19 cellular contexts compared by ENCODE assay signal in the genomic region with DNA sequence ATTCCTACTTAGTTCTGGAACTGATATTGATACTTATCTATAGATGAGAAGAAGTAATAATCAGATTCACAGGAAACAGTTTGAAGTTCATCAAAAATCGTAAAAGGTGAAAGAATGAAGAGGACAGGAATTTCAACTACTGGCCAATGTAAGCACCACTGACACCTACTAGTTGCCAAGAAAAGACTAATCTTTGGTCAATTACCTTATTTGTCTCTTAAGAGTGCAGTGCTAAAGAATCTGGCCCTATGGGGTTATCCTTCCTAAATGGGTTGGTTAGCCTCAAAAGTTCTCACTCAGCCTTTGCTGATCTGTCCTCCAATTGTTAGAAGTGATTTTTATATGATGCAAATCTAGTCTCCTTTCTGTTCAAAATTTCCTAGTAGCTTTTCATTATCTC. TPM values are rescaled to one million over a fixed set of nuclear protein-coding genes. Genes with fewer than 3 reads are reported as not detected.
DNase-seq lines count a peak whose midpoint lies in the region; ATAC-seq, FAIRE-seq and TF ChIP-seq lines count a peak whose summit lies in the region.
"Had no signal": no experiment of that assay in that cellular context is flagged by ENCODE, and none has a peak within 500 bp of the region (broad histone marks: within the 10 kb centered on the region; RNA-seq: fewer than 3 reads in every experiment).

No MANE protein-coding gene starts in this region.

- no peaks in the 10 kb centered on the region for H3K9me3 Mint-ChIP-seq in activated T-cell treated with anti-CD3 and anti-CD28 coated beads, Interleukin-2, amount 50 U/mL, for 72 hours
- H3K9me3 Mint-ChIP-seq: CD14-positive monocyte had no signal

- peaks cover 4 to 38% of the 10 kb centered on the region in 2 donors for H3K36me3 Mint-ChIP-seq in activated T-cell treated with anti-CD3 and anti-CD28 coated beads, Interleukin-2, amount 50 U/mL, for 72 hours (ENCODE audit: insufficient read depth in 2 of 2)

- H3K27ac ChIP-seq in neutrophil, result peak overlapping the region; percentile 33
- H3K27ac ChIP-seq in trophoblast cell (ENCODE audit: low read depth, low read length), result no peak overlapping the region

- H3K36me3 ChIP-seq in neutrophil, result peaks cover 59% of the 10 kb centered on the region
- peaks cover 10 to 12% of the 10 kb centered on the region in 2 experiments for H3K36me3 ChIP-seq in trophoblast cell (ENCODE audit: control insufficient read depth in 1 of 2, insufficient read depth in 2 of 2, low read length in 2 of 2)

- H4K91ac ChIP-seq in trophoblast cell (ENCODE audit: low read depth, low read length), result no peak overlapping the region

- no peaks in the 10 kb centered on the region for H3K79me1 ChIP-seq in trophoblast cell (ENCODE audit: low read length)

- FAIRE-seq in D721Med (lab: Jason Lieb, UNC), result peak; percentile 67
- FAIRE-seq: H54 had no signal

- H3K4me3 Mint-ChIP-seq in activated T-cell treated with anti-CD3 and anti-CD28 coated beads, Interleukin-2, amount 50 U/mL, for 72 hours, result no peak overlapping the region
- H3K4me3 Mint-ChIP-seq: CD14-positive monocyte had no signal

- no CpG with 5 or more reads among the region's 1 CpG for WGBS in trophoblast cell (ENCODE audit: extremely low coverage, insufficient coverage, insufficient read length)

- H3K4me2 ChIP-seq in trophoblast cell (ENCODE audit: low read length), result no peak overlapping the region

- H3K4ac ChIP-seq in trophoblast cell (ENCODE audit: low read depth, low read length), result no peak overlapping the region

- no peaks in the 10 kb centered on the region for H3K27me3 Mint-ChIP-seq in activated T-cell treated with anti-CD3 and anti-CD28 coated beads, Interleukin-2, amount 50 U/mL, for 72 hours (ENCODE audit: low read depth)

- no peak overlapping the region for H3K23ac ChIP-seq in trophoblast cell (ENCODE audit: low read length)

- H3K4me1 ChIP-seq in neutrophil (ENCODE audit: control insufficient read depth in 1 of 2, insufficient read depth in 1 of 2, low read depth in 1 of 2, low read length in 1 of 2) (no peaks in the 10 kb centered on the region), trophoblast cell (ENCODE audit: control insufficient read depth in 1 of 2, insufficient read depth in 2 of 2, low read length in 2 of 2) (no peaks in the 10 kb centered on the region)

- no peak overlapping the region for H3K4me3 ChIP-seq in astrocyte of the cerebellum (ENCODE audit: low read depth, low read length)
- no peak overlapping the region for H3K4me3 ChIP-seq in neutrophil (ENCODE audit: low read depth in 1 of 2, low read length in 1 of 2)
- H3K4me3 ChIP-seq in trophoblast cell (ENCODE audit: low read depth, low read length), result no peak overlapping the region

- H4K12ac ChIP-seq in trophoblast cell (ENCODE audit: low read depth, low read length), result no peak overlapping the region

- TF ChIP-seq CTCF in D721Med (IDR thresholded peaks at IDR 0.05; ENCODE audit: insufficient read depth, missing control alignments), result no peak
- no peak for TF ChIP-seq CTCF in astrocyte of the cerebellum (IDR thresholded peaks at IDR 0.05; ENCODE audit: low read depth, low read length, missing control alignments)
- TF ChIP-seq CTCF in neutrophil (IDR thresholded peaks at IDR 0.05), result no peak

- no peak overlapping the region for H2BK120ac ChIP-seq in trophoblast cell (ENCODE audit: insufficient read depth, low read length, poor library complexity)

- H3K4me1 Mint-ChIP-seq in activated T-cell treated with anti-CD3 and anti-CD28 coated beads, Interleukin-2, amount 50 U/mL, for 72 hours (ENCODE audit: low read depth), result peaks cover 6% of the 10 kb centered on the region

- H4K8ac ChIP-seq in trophoblast cell (ENCODE audit: low read depth, low read length), result no peak overlapping the region

- H3K27ac Mint-ChIP-seq in activated T-cell treated with anti-CD3 and anti-CD28 coated beads, Interleukin-2, amount 50 U/mL, for 72 hours, result peak overlapping the region; percentile 58

- no peak for ATAC-seq in activated T-cell treated with anti-CD3 and anti-CD28 coated beads, Interleukin-2, amount 50 U/mL, for 72 hours (replicated peaks in 1 of 2)
- no peak for ATAC-seq in GM18867 (IDR thresholded peaks at IDR 0.05; ENCODE audit: unreplicated experiment)
- ATAC-seq: Panc1 had no signal

- no peak overlapping the region for H2AK5ac ChIP-seq in trophoblast cell (ENCODE audit: low read length)

- H3K27me3 ChIP-seq in neutrophil, result no peaks in the 10 kb centered on the region
- H3K27me3 ChIP-seq in trophoblast cell (ENCODE audit: insufficient read depth, low read length), result no peaks in the 10 kb centered on the region

- H2BK5ac ChIP-seq in trophoblast cell (ENCODE audit: low read depth, low read length, poor library complexity), result no peak overlapping the region

- H2AFZ ChIP-seq in trophoblast cell (ENCODE audit: insufficient read depth, low read length, poor library complexity), result no peak overlapping the region

- no peak overlapping the region for H2BK12ac ChIP-seq in trophoblast cell (ENCODE audit: low read length)

- no peak for DNase-seq in activated T-cell treated with anti-CD3 and anti-CD28 coated beads, Interleukin-2, amount 50 U/mL, for 72 hours
- no peak for DNase-seq in activated T-cell treated with anti-CD3 and anti-CD28 coated beads, Interleukin-2, amount 50 U/mL, for 1 hour
- DNase-seq in D721Med (ENCODE audit: insufficient read length, low spot score) (no peak), astrocyte of the cerebellum (ENCODE audit: low read depth) (peak; percentile 43), trophoblast cell (no peak)
- DNase-seq: DMS53, GDM1, KG1, NCI-H1092 treated with DMSO at 0.1 percent for 48 hours, NCI-H1436 treated with DMSO at 0.1 percent for 48 hours, NCI-H1930, NCI-H226, NCI-H510A treated with DMSO at 0.1 percent for 48 hours, NCI-H82 had no signal

- H3K9ac ChIP-seq in trophoblast cell (ENCODE audit: low read length), result no peak overlapping the region

- no peak overlapping the region for H3K18ac ChIP-seq in trophoblast cell (ENCODE audit: low read length)

- H3K9me3 ChIP-seq in neutrophil (no peaks in the 10 kb centered on the region), trophoblast cell (ENCODE audit: insufficient read depth, low read depth, low read length) (no peaks in the 10 kb centered on the region)

- no peak overlapping the region for H3K14ac ChIP-seq in trophoblast cell (ENCODE audit: low read length)

- in situ Hi-C loops in astrocyte of the cerebellum (cut with HindIII; ENCODE audit: low sequenced_read_pairs), result no loop called here

- no peaks in the 10 kb centered on the region for H3K79me2 ChIP-seq in trophoblast cell (ENCODE audit: control insufficient read depth, insufficient read depth, low read length, poor library complexity)

RNA-seq across cellular contexts. Expression of gene ADSS2, which starts 29.5 kb away (rescaled TPM):
- total RNA-seq in activated T-cell treated with anti-CD3 and anti-CD28 coated beads, Interleukin-2, amount 50 U/mL, for 72 hours, result 10 to 100 TPM; 46.5 to 51.1 TPM
- polyA plus RNA-seq in trophoblast cell (2013), result 26.4 TPM in 2 replicates

RNA-seq across cellular contexts. Expression of gene CATSPERE, which starts 38.9 kb away (rescaled TPM):
- under 1 TPM; 0.38 to 0.83 TPM for total RNA-seq in activated T-cell treated with anti-CD3 and anti-CD28 coated beads, Interleukin-2, amount 50 U/mL, for 72 hours
- polyA plus RNA-seq in trophoblast cell (2013), result 0.12 and 0.24 TPM in 2 replicates
- polyA plus RNA-seq: CD14-positive monocyte had no signal
